Comparison of ENCODE assay signal across 22 cellular contexts in the genomic region with DNA sequence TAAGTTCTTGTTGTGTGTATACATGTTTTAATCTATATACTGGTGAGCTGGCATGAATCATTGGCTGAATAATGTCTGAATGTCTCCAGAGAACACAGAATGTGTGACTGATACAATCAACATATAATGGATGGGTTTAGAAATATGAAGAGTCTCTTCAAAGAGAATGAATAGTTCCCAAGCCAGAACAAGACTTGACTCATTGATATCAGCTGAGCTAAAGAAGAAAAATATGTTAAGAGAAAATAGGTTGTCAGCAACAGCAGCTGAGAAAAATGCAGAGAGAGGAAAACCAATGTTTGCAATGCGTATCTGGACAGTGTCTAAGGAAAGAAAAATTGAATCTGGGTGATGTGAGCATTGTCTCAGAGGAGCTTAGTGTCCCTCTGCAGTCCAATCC.
DNase-seq lines count a peak whose midpoint lies in the region; FAIRE-seq and TF ChIP-seq lines count a peak whose summit lies in the region.
"Had no signal": no experiment of that assay in that cellular context is flagged by ENCODE, and none has a peak within 500 bp of the region (broad histone marks: within the 10 kb centered on the region; RNA-seq: fewer than 3 reads in every experiment).

No MANE protein-coding gene starts in this region.

- no peaks in the 10 kb centered on the region for H3K36me3 ChIP-seq in ACC112 (ENCODE audit: insufficient read depth, low read length)
- H3K36me3 ChIP-seq in keratinocyte (ENCODE audit: control insufficient read depth in 2 of 2, extremely low read depth in 1 of 2, insufficient read depth in 2 of 2, low read length in 2 of 2): no peaks in the 10 kb centered on the region
- H3K36me3 ChIP-seq: Peyer's patch, SJCRH30 had no signal

- DNase-seq in SK-N-DZ (ENCODE audit: low spot score): peak; percentile 97
- peak; percentile 84 for DNase-seq in epithelial cell of prostate (ENCODE audit: low read depth, low spot score)
- peak; percentile 71 for DNase-seq in keratinocyte (ENCODE audit: low read depth, low spot score)
- DNase-seq in RCC 7860 (ENCODE audit: low spot score): no peak
- no peak for DNase-seq in central memory CD4-positive, alpha-beta T cell
- DNase-seq in effector CD8-positive, alpha-beta T cell (lab: John Stamatoyannopoulos, UW): no peak
- no peak for DNase-seq in NCI-H1694 treated with DMSO at 0.1 percent for 48 hours (lab: John Stamatoyannopoulos, UW)
- DNase-seq: activated CD4-positive, CD25-positive, alpha-beta regulatory T cell treated with anti-CD3 and anti-CD28 coated beads, Interleukin-2, amount 50 U/mL, for 72 hours; activated CD8-positive, alpha-beta T cell treated with anti-CD3 and anti-CD28 coated beads for 36 hours; activated effector memory CD4-positive, alpha-beta T cell treated with Interleukin-2 at 50 U/mL for 16 hours; CD4-positive, alpha-beta memory T cell; DMS 273 treated with DMSO at 0.1 percent for 48 hours; GOT3; mucosa of descending colon; NCI-H187; NCI-H526 treated with DMSO at 0.1 percent for 48 hours; Peyer's patch; SJCRH30; stimulated activated naive CD8-positive, alpha-beta T cell treated with anti-CD3 and anti-CD28 coated beads, Interleukin-15, Interleukin-2, amounts not matched to agents 100 U/mL and 50 U/mL, for 24 hours; T-helper 1 cell had no signal

- H3K4me1 ChIP-seq in ACC112 (ENCODE audit: control insufficient read depth, insufficient read depth, low read length, unreplicated experiment) (peaks cover 14% of the 10 kb centered on the region), keratinocyte (ENCODE audit: control insufficient read depth, extremely low read depth, insufficient read depth, low read length) (peaks cover 18% of the 10 kb centered on the region)
- H3K4me1 ChIP-seq: Peyer's patch, SJCRH30 had no signal

- H3K27me3 ChIP-seq in ACC112 (ENCODE audit: insufficient read depth, low read length) (no peaks in the 10 kb centered on the region), keratinocyte (ENCODE audit: control insufficient read depth, extremely low read depth, insufficient read depth, low read length) (no peaks in the 10 kb centered on the region)
- H3K27me3 ChIP-seq: Peyer's patch, SJCRH30 had no signal

- H2AFZ ChIP-seq in ACC112 (ENCODE audit: low read length, unreplicated experiment): peak overlapping the region; percentile 41
- no peak overlapping the region for H2AFZ ChIP-seq in keratinocyte (ENCODE audit: control insufficient read depth, low read length)

- no peaks in the 10 kb centered on the region for H4K20me1 ChIP-seq in keratinocyte (ENCODE audit: control insufficient read depth, extremely low read depth, insufficient read depth, low read length)

- FAIRE-seq in keratinocyte (lab: Jason Lieb, UNC): peak; percentile 69
- FAIRE-seq in RCC 7860 (lab: Jason Lieb, UNC): no peak
- FAIRE-seq: islet of Langerhans had no signal

- no peak overlapping the region for H3K9ac ChIP-seq in keratinocyte (ENCODE audit: control insufficient read depth, extremely low read depth, insufficient read depth, low read length)

- dilution Hi-C loops in keratinocyte (cut with MboI; ENCODE audit: extremely low pct_ligation_motif_present, low sequenced_read_pairs): no loop called here

- TF ChIP-seq CTCF in keratinocyte (optimal IDR thresholded peaks at IDR 0.05 in 1 of 3, IDR thresholded peaks at IDR 0.05 in 1 of 3, conservative IDR thresholded peaks at IDR 0.05 in 1 of 3; ENCODE audit: extremely low read depth in 1 of 3, insufficient read depth in 2 of 3, low read length in 3 of 3): no peak

- no peaks in the 10 kb centered on the region for H3K79me2 ChIP-seq in ACC112 (ENCODE audit: control insufficient read depth, insufficient read depth, low read length, unreplicated experiment)
- no peaks in the 10 kb centered on the region for H3K79me2 ChIP-seq in keratinocyte (ENCODE audit: control insufficient read depth, insufficient read depth, low read length)

- no peak overlapping the region for H3K4me3 ChIP-seq in ACC112 (ENCODE audit: low read depth, low read length)
- no peak overlapping the region for H3K4me3 ChIP-seq in keratinocyte (ENCODE audit: control insufficient read depth in 2 of 3, extremely low read depth in 1 of 3, insufficient read depth in 2 of 3, low read depth in 1 of 3, low read length in 3 of 3)
- H3K4me3 ChIP-seq: mucosa of descending colon, Peyer's patch, SJCRH30 had no signal

- H3K27ac ChIP-seq in ACC112 (ENCODE audit: low read depth, low read length): no peak overlapping the region
- peak overlapping the region; percentile 76 for H3K27ac ChIP-seq in epithelial cell of prostate
- peak overlapping the region; percentile 62 for H3K27ac ChIP-seq in keratinocyte (ENCODE audit: control insufficient read depth, insufficient read depth, low read length)
- H3K27ac ChIP-seq: Peyer's patch, SJCRH30 had no signal

- H3K9me1 ChIP-seq in keratinocyte (ENCODE audit: control insufficient read depth, extremely low read depth, insufficient read depth, low read length): no peaks in the 10 kb centered on the region

- H3K4me2 ChIP-seq in keratinocyte (ENCODE audit: control insufficient read depth, extremely low read depth, insufficient read depth, low read depth, low read length): no peak overlapping the region

- no peaks in the 10 kb centered on the region for H3K9me3 ChIP-seq in keratinocyte (ENCODE audit: control insufficient read depth, low read depth, low read length)
- H3K9me3 ChIP-seq: mucosa of descending colon, Peyer's patch, SJCRH30 had no signal

Comparison
In these comparisons a context has a peak if more than half of its experiments do, and no peak if none do; other contexts are left out.
1. DNase-seq: peak in SK-N-DZ (single experiment), epithelial cell of prostate (single experiment) and keratinocyte (single experiment); none in RCC 7860 (single experiment), central memory CD4-positive, alpha-beta T cell (single experiment), effector CD8-positive, alpha-beta T cell (single experiment) and NCI-H1694 treated with DMSO at 0.1 percent for 48 hours (single experiment).